In genomic region chr15:57665187-57665586, GRCh38 we compare ENCODE assay signal across 23 cellular contexts.
"Had no signal": no experiment of that assay in that cellular context is flagged by ENCODE, and none has a peak within 500 bp of the region (broad histone marks: within the 10 kb centered on the region; RNA-seq: fewer than 3 reads in every experiment).

No MANE protein-coding gene starts in this region.

- H2AFZ ChIP-seq: hepatocyte, neural progenitor cell, parathyroid adenoma had no signal

- H3K4me3 ChIP-seq: hepatocyte, lower lobe of right lung, neural progenitor cell, psoas muscle, skin epidermis, tibial nerve, uterus had no signal

- H3K27ac ChIP-seq: hepatocyte, lower lobe of right lung, neural progenitor cell, neutrophil, parathyroid adenoma, psoas muscle, skin epidermis, tibial nerve, uterus had no signal

- H3K9me3 ChIP-seq: lower lobe of right lung, neutrophil, psoas muscle, tibial nerve, uterus had no signal

- H3K4me1 ChIP-seq: neural progenitor cell, parathyroid adenoma, psoas muscle, uterus had no signal

- H3K79me2 ChIP-seq: hepatocyte, parathyroid adenoma had no signal

- H3K4me3 Mint-ChIP-seq: naive thymus-derived CD8-positive, alpha-beta T cell; nephron progenitor cell; neural progenitor cell; stimulated activated naive B cell treated with anti-CD40 and anti-IgM and Interleukin-4, amounts not matched to agents 10 μg/mL and 1 μg/mL and 100 μg/mL, for 72 hours; type B pancreatic cell had no signal

- H3K27me3 Mint-ChIP-seq: type B pancreatic cell had no signal

- H3K36me3 ChIP-seq: lower lobe of right lung, neural progenitor cell, neutrophil, tibial nerve, uterus had no signal

- H3K9me3 Mint-ChIP-seq: naive thymus-derived CD8-positive, alpha-beta T cell; nephron progenitor cell; neural progenitor cell; stimulated activated naive B cell treated with anti-CD40 and anti-IgM and Interleukin-4, amounts not matched to agents 10 μg/mL and 1 μg/mL and 100 μg/mL, for 72 hours; type B pancreatic cell had no signal

- ATAC-seq: lower lobe of right lung; naive thymus-derived CD8-positive, alpha-beta T cell; psoas muscle; sciatic nerve; stimulated activated naive B cell treated with anti-CD40 and anti-IgM and Interleukin-4, amounts not matched to agents 10 μg/mL and 1 μg/mL and 100 μg/mL, for 72 hours; stimulated activated naive CD8-positive, alpha-beta T cell treated with anti-CD3 and anti-CD28 coated beads, Interleukin-15, Interleukin-2, amounts not matched to agents 100 U/mL and 50 U/mL, for 24 hours had no signal

- H3K36me3 Mint-ChIP-seq: naive thymus-derived CD8-positive, alpha-beta T cell; neural progenitor cell; type B pancreatic cell had no signal

- H3K27ac Mint-ChIP-seq: nephron progenitor cell; neural progenitor cell; stimulated activated naive B cell treated with anti-CD40 and anti-IgM and Interleukin-4, amounts not matched to agents 10 μg/mL and 1 μg/mL and 100 μg/mL, for 72 hours; type B pancreatic cell had no signal

- H3K9ac ChIP-seq: neural progenitor cell, parathyroid adenoma had no signal

- H3K4me1 Mint-ChIP-seq: naive thymus-derived CD8-positive, alpha-beta T cell; neural progenitor cell had no signal

- DNase-seq: islet precursor cell; lower lobe of right lung; mammary epithelial cell; mesenchymal stem cell; naive thymus-derived CD8-positive, alpha-beta T cell; nephron progenitor cell; occipital lobe; psoas muscle; stimulated activated CD4-positive, alpha-beta T cell treated with anti-CD3 and anti-CD28 coated beads, Interleukin-12 subunit alpha, Interleukin-12 subunit beta, amount 100 ng/mL, for 4 hours; stimulated activated CD4-positive, alpha-beta T cell treated with anti-CD3 and anti-CD28 coated beads, Interleukin-15, amount 100 ng/mL, for 24 hours; stimulated activated CD4-positive, alpha-beta T cell treated with anti-CD3 and anti-CD28 coated beads, Interleukin-2, amount 100 ng/mL, for 24 hours; stimulated activated CD4-positive, alpha-beta T cell treated with anti-CD3 and anti-CD28 coated beads, Interleukin-4, amount 100 ng/mL, for 1 hour; stimulated activated naive B cell treated with anti-CD40 and anti-IgM and Interleukin-4, amounts not matched to agents 10 μg/mL and 1 μg/mL and 100 μg/mL, for 72 hours; stimulated activated naive CD8-positive, alpha-beta T cell treated with anti-CD3 and anti-CD28 coated beads, Interleukin-15, Interleukin-2, amounts not matched to agents 100 U/mL and 50 U/mL, for 24 hours; uterus had no signal

- H3K27me3 ChIP-seq: hepatocyte, neural progenitor cell, tibial nerve, uterus had no signal

- H3K4me2 ChIP-seq: hepatocyte, neural progenitor cell had no signal
